ENCODE assay signal across 12 cellular contexts in the genomic region with DNA sequence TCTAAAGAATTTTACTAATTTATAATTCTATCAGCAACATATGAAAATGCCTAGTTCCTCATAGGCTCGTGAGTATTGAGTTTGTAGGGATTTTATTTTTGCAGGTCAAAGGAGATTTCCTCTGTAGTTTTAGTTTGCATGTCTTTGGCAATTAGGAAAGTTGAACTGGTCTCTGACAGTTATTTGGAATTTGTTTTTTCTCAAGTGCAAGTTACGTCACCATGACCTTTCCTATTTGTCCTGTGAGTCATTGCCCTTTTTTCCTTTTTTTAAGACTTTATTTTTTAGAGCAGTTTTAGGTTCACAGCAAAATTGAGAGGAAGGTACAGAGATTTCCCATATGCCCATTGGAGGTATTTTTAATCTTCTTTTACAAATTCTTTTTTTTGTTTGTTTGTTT. TPM values are rescaled to one million over a fixed set of nuclear protein-coding genes. Genes with fewer than 3 reads are reported as not detected.
DNase-seq lines count a peak whose midpoint lies in the region; ATAC-seq, FAIRE-seq and TF ChIP-seq lines count a peak whose summit lies in the region.
"Had no signal": no experiment of that assay in that cellular context is flagged by ENCODE, and none has a peak within 500 bp of the region (broad histone marks: within the 10 kb centered on the region; RNA-seq: fewer than 3 reads in every experiment).

No MANE protein-coding gene starts in this region.

- no peak overlapping the region for H3K23ac ChIP-seq in IMR-90 (ENCODE audit: low read depth, low read length)

- peak; percentile 85 for DNase-seq in IMR-90
- no peak for DNase-seq in K562 (ENCODE audit: extremely low read depth in 1 of 4, low spot score in 3 of 4)
- DNase-seq in hepatocyte (ENCODE audit: low spot score), result peak; percentile 5
- no peak for DNase-seq in OCI-M1 (lab: John Stamatoyannopoulos, UW)
- no peak for DNase-seq in H4 (ENCODE audit: low spot score)
- DNase-seq: amygdala, mesendoderm, NCI-H146 had no signal

- peak overlapping the region; percentile 0; the same call in 1 of the 2 replicates for H2BK120ac ChIP-seq in IMR-90 (ENCODE audit: low read depth, low read length)

- WGBS in IMR-90 (ENCODE audit: extremely low coverage in 2 of 2, insufficient read length in 1 of 2), 2 experiments, result no CpG with 5 or more reads among the region's 2 CpGs
- WGBS in K562 (ENCODE audit: insufficient coverage, low coverage, missing lambda C conversion rate), result 15% methylated on average over 2 of the region's 2 CpGs
- WGBS in hepatocyte (ENCODE audit: low lambda C conversion rate, missing lambda C conversion rate), result 77% methylated on average over 2 of the region's 2 CpGs

- no peak overlapping the region for H3K18ac ChIP-seq in IMR-90 (ENCODE audit: low read depth, low read length)

- H4K91ac ChIP-seq in IMR-90 (ENCODE audit: insufficient read depth, low read depth, low read length), result no peak overlapping the region; the same call in 1 of the 2 replicates

- no peaks in the 10 kb centered on the region for H3K36me3 ChIP-seq in IMR-90 (ENCODE audit: control insufficient read depth, insufficient read depth, low read length)
- no peaks in the 10 kb centered on the region for H3K36me3 ChIP-seq in K562 (ENCODE audit: control insufficient read depth, insufficient read depth, low read length)
- no peaks in the 10 kb centered on the region for H3K36me3 ChIP-seq in hepatocyte (replicated peaks; ENCODE audit: insufficient read depth, low read depth)
- H3K36me3 ChIP-seq in stomach smooth muscle (ENCODE audit: control insufficient read depth in 2 of 2, insufficient read depth in 2 of 2, low read length in 2 of 2), result peaks cover 0 to 6% of the 10 kb centered on the region in 2 donors

- no peak overlapping the region for H2AK9ac ChIP-seq in IMR-90 (replicated peaks; ENCODE audit: low read depth, low read length, poor library complexity)

- H3K4ac ChIP-seq in IMR-90 (ENCODE audit: low read depth, low read length), result peak overlapping the region; percentile 29; the same call in 1 of the 2 replicates

- in situ Hi-C loops in IMR-90 (cut with MboI; ENCODE audit: low sequenced_read_pairs) (no loop called here), K562 (cut with MboI) (no loop called here)

- no peak overlapping the region for H2BK15ac ChIP-seq in IMR-90 (ENCODE audit: low read depth, low read length)

- no peak overlapping the region for H2AK5ac ChIP-seq in IMR-90 (ENCODE audit: low read depth, low read length)

- no peak overlapping the region for H3K4me3 ChIP-seq in IMR-90 (ENCODE audit: insufficient read depth, low read depth, low read length)
- no peak overlapping the region for H3K4me3 ChIP-seq in K562
- H3K4me3 ChIP-seq in hepatocyte, result no peak overlapping the region
- H3K4me3 ChIP-seq in stomach smooth muscle (ENCODE audit: low read length in 2 of 2), result no peak overlapping the region

- H3K4me2 ChIP-seq in IMR-90 (ENCODE audit: low read depth, low read length) (no peak overlapping the region), K562 (ENCODE audit: insufficient read depth, low read length) (no peak overlapping the region), hepatocyte (no peak overlapping the region)

- TF ChIP-seq CTCF in IMR-90 (conservative IDR thresholded peaks at IDR 0.05; ENCODE audit: low read depth, low read length) (no peak), K562 (IDR thresholded peaks at IDR 0.05 in 2 of 3, conservative IDR thresholded peaks at IDR 0.05 in 1 of 3; ENCODE audit: insufficient read depth in 2 of 3, low read depth in 1 of 3, low read length in 3 of 3) (no peak), hepatocyte (IDR thresholded peaks at IDR 0.05; ENCODE audit: poor library complexity) (no peak)

- ATAC-seq in IMR-90 (ENCODE audit: low read depth) (peak; percentile 63), K562 (no peak), HG03095 (IDR thresholded peaks at IDR 0.05; ENCODE audit: unreplicated experiment) (no peak), GM21723 (IDR thresholded peaks at IDR 0.05; ENCODE audit: unreplicated experiment) (no peak)

- H3K9me1 ChIP-seq in IMR-90 (ENCODE audit: insufficient read depth, low read length), result peaks cover 15% of the 10 kb centered on the region
- H3K9me1 ChIP-seq in K562 (ENCODE audit: control insufficient read depth, insufficient read depth, low read length), result no peaks in the 10 kb centered on the region

- no peak overlapping the region for H4K8ac ChIP-seq in IMR-90 (ENCODE audit: low read depth in 2 of 2, low read length in 2 of 2)

- no peak overlapping the region for H3K56ac ChIP-seq in IMR-90 (ENCODE audit: extremely low read depth, insufficient read depth, low read length)

- H3K27ac ChIP-seq in IMR-90 (ENCODE audit: insufficient read depth, low read length) (peak overlapping the region; percentile 37; the same call in 1 of the 2 replicates), K562 (ENCODE audit: extremely low read depth, low read depth, low read length) (no peak overlapping the region), hepatocyte (no peak overlapping the region), stomach smooth muscle (ENCODE audit: low read length) (peak overlapping the region; percentile 99)

- H2BK5ac ChIP-seq in IMR-90 (ENCODE audit: low read depth, low read length, poor library complexity, severe bottlenecking), result no peak overlapping the region

- intact Hi-C loops in IMR-90 (cut with micrococcal nuclease) (no loop called here), K562 (cut with micrococcal nuclease) (no loop called here)

- no peaks in the 10 kb centered on the region for H3K79me2 ChIP-seq in K562 (ENCODE audit: control insufficient read depth, insufficient read depth, low read length)
- no peaks in the 10 kb centered on the region for H3K79me2 ChIP-seq in hepatocyte

- no peak overlapping the region for H2AFZ ChIP-seq in IMR-90 (replicated peaks; ENCODE audit: low read length, poor library complexity)
- H2AFZ ChIP-seq in K562 (ENCODE audit: low read depth, low read length), result no peak overlapping the region
- no peak overlapping the region for H2AFZ ChIP-seq in hepatocyte

- no peak for TF ChIP-seq EP300 in K562 (IDR thresholded peaks at IDR 0.05; ENCODE audit: low read length)

- no peak for FAIRE-seq in K562 (lab: Jason Lieb, UNC)

- no peak overlapping the region for H4K5ac ChIP-seq in IMR-90 (ENCODE audit: low read depth, low read length)

- H3K4me1 ChIP-seq in IMR-90 (ENCODE audit: control insufficient read depth, insufficient read depth, low read length) (peaks cover 5% of the 10 kb centered on the region; the same call in 1 of the 2 replicates), K562 (replicated peaks in 1 of 2; ENCODE audit: control insufficient read depth in 2 of 2, insufficient read depth in 2 of 2, low read length in 2 of 2) (no peaks in the 10 kb centered on the region; a peak in 2 of 5 replicates), hepatocyte (ENCODE audit: insufficient read depth) (peaks cover 10% of the 10 kb centered on the region), stomach smooth muscle (ENCODE audit: control insufficient read depth, insufficient read depth, low read length) (peaks cover 63% of the 10 kb centered on the region)

- no peaks in the 10 kb centered on the region for H4K20me1 ChIP-seq in IMR-90 (ENCODE audit: insufficient read depth, low read length)
- no peaks in the 10 kb centered on the region for H4K20me1 ChIP-seq in K562 (replicated peaks; ENCODE audit: control insufficient read depth, insufficient read depth, low read length)
- H4K20me1 ChIP-seq in hepatocyte (ENCODE audit: insufficient read depth, poor library complexity, severe bottlenecking), result no peaks in the 10 kb centered on the region

- dilution Hi-C loops in IMR-90 (cut with HindIII; ENCODE audit: low sequenced_read_pairs, unreplicated experiment), result no loop called here

- H3K14ac ChIP-seq in IMR-90 (replicated peaks; ENCODE audit: low read depth, low read length), result no peak overlapping the region

- H3K27me3 ChIP-seq in IMR-90 (ENCODE audit: control insufficient read depth, insufficient read depth, low read length) (no peaks in the 10 kb centered on the region), K562 (ENCODE audit: control insufficient read depth in 2 of 2, insufficient read depth in 2 of 2, low read length in 2 of 2) (no peaks in the 10 kb centered on the region; a peak in 1 of 5 replicates), hepatocyte (no peaks in the 10 kb centered on the region), stomach smooth muscle (ENCODE audit: control insufficient read depth in 1 of 2, insufficient read depth in 2 of 2, low read length in 2 of 2) (no peaks in the 10 kb centered on the region)

- POLR2A ChIA-PET in IMR-90 (lab: Charles Lee; ENCODE audit: unreplicated experiment) (no interaction called here), K562 (lab: Yijun Ruan, JAX) (no interaction called here)

- no peaks in the 10 kb centered on the region for H3K9me3 ChIP-seq in IMR-90 (ENCODE audit: control insufficient read depth, insufficient read depth, low read length)
- H3K9me3 ChIP-seq in K562 (replicated peaks; ENCODE audit: control insufficient read depth, insufficient read depth, low read depth, low read length), result no peaks in the 10 kb centered on the region
- no peaks in the 10 kb centered on the region for H3K9me3 ChIP-seq in hepatocyte (ENCODE audit: low read depth)
- H3K9me3 ChIP-seq in stomach smooth muscle (ENCODE audit: control insufficient read depth in 2 of 2, low read length in 2 of 2), result no peaks in the 10 kb centered on the region

- no peaks in the 10 kb centered on the region for H3K9me2 ChIP-seq in hepatocyte (replicated peaks; ENCODE audit: insufficient read depth)

- CTCF ChIA-PET in IMR-90 (lab: Yijun Ruan, JAX) (no interaction called here), K562 (lab: Yijun Ruan, JAX; ENCODE audit: low intra/inter-chr PET ratio) (no interaction called here)

- peaks cover 0 to 4% of the 10 kb centered on the region in 2 experiments; a peak in 1 of 4 replicates for H3K79me1 ChIP-seq in IMR-90 (ENCODE audit: low read depth in 1 of 2, low read length in 2 of 2)

- H3K9ac ChIP-seq in IMR-90 (ENCODE audit: low read depth, low read length), result no peak overlapping the region
- H3K9ac ChIP-seq in K562 (ENCODE audit: insufficient read depth in 1 of 2, low read depth in 2 of 2, low read length in 2 of 2), result no peak overlapping the region
- H3K9ac ChIP-seq in stomach smooth muscle (ENCODE audit: low read length in 2 of 2), result peak overlapping the region in 1 of 2 donors; percentile 18

- TF ChIP-seq POLR2A in IMR-90 (IDR thresholded peaks at IDR 0.05; ENCODE audit: low read depth, low read length), result no peak
- no peak for TF ChIP-seq POLR2A in K562 (conservative IDR thresholded peaks at IDR 0.05)

- no peak overlapping the region for H2BK20ac ChIP-seq in IMR-90 (ENCODE audit: low read depth, low read length)

- BruUV-seq in IMR-90 (replicated peaks; lab: Mats Ljungman, UMichigan) (no TSS peak), K562 (replicated peaks; lab: Mats Ljungman, UMichigan) (no TSS peak)

- TF ChIP-seq RAD21 in IMR-90 (IDR thresholded peaks at IDR 0.05; ENCODE audit: low read length) (no peak), K562 (CRISPR knock-in tag; conservative IDR thresholded peaks at IDR 0.05 in 1 of 2, IDR thresholded peaks at IDR 0.05 in 1 of 2) (no peak)

RNA-seq across cellular contexts. Expression of a gene that starts 29.0 kb away (rescaled TPM):
- total RNA-seq in IMR-90 (2012; rRNA removed) (15.8 and 19.2 TPM in 2 replicates), K562 (2014; rRNA removed) (0.77 TPM in 1 of 2 replicates, not detected in the other), K562 (2014; rRNA removed; fragmentation: Illumina TruSeq; extraction: Trizol) (not detected in 2 replicates), K562 (2015; rRNA removed; fragmentation: Illumina TruSeq; extraction: Trizol) (not detected in 2 replicates), K562 (2021) (0.29 TPM in 1 of 2 replicates, not detected in the other), hepatocyte (134 and 156 TPM in 2 replicates)
- polyA plus RNA-seq in IMR-90 (2012; rRNA removed) (77.1 and 100.0 TPM in 2 replicates), K562 (2011; rRNA removed) (0.28 and 0.72 TPM in 2 replicates), K562 (2014; fragmentation: Illumina TruSeq; extraction: Trizol) (not detected in 2 replicates), K562 (2014; fragmentation: Nextera tagmentation; extraction: Ambion mirVana) (not detected), K562 (2014; rRNA removed) (not detected in 2 replicates), hepatocyte (329 and 383 TPM in 2 replicates)
- polyA plus RNA-seq in IMR-90 (2012; cell fraction: cytosol; rRNA removed), result 75.6 and 199 TPM in 2 replicates
- polyA plus RNA-seq in IMR-90 (2012; cell fraction: nucleus; rRNA removed; ENCODE audit: low replicate concordance), result 18.0 and 50.4 TPM in 2 replicates
- total RNA-seq in K562 (2011; cell fraction: chromatin; rRNA removed; ENCODE audit: low replicate concordance), result not detected in 2 replicates
- 0.79 and 2.5 TPM in 2 replicates for total RNA-seq in K562 (2011; cell fraction: nucleolus; rRNA removed)
- 0.51 and 0.76 TPM in 2 replicates for total RNA-seq in K562 (2011; cell fraction: nucleoplasm; rRNA removed)
- 0.37 and 3.7 TPM in 2 replicates for polyA plus RNA-seq in K562 (2011; cell fraction: cytosol; rRNA removed)
- 0.13 and 0.37 TPM in 2 replicates for polyA plus RNA-seq in K562 (2011; cell fraction: nucleus; rRNA removed)
- 0.29 and 0.36 TPM in 2 replicates for polyA plus RNA-seq in K562 (2012)
- polyA minus RNA-seq in K562 (2011; rRNA and poly(A)+ RNA removed), result not detected in 2 replicates
- not detected in 2 replicates for polyA minus RNA-seq in K562 (2011; cell fraction: cytosol; rRNA and poly(A)+ RNA removed)
- polyA minus RNA-seq in K562 (2011; cell fraction: nucleus; rRNA and poly(A)+ RNA removed), result not detected in 2 replicates
- total RNA-seq in H4 (2014; rRNA removed; shearing (Covaris generic)), result not detected in 2 replicates
- total RNA-seq: glomerular endothelial cell had no signal

Comparison
In these comparisons a context has a peak if more than half of its experiments do, and no peak if none do; other contexts are left out.
1. DNase-seq: peak in IMR-90 (single experiment) and hepatocyte (single experiment); none in K562 (0 of 4), OCI-M1 (single experiment) and H4 (single experiment).
2. H3K27ac ChIP-seq: peak in IMR-90 (single experiment) and stomach smooth muscle (single experiment); none in K562 (single experiment) and hepatocyte (single experiment).